Comparison of ENCODE assay signal across 8 cellular contexts in the genomic region with DNA sequence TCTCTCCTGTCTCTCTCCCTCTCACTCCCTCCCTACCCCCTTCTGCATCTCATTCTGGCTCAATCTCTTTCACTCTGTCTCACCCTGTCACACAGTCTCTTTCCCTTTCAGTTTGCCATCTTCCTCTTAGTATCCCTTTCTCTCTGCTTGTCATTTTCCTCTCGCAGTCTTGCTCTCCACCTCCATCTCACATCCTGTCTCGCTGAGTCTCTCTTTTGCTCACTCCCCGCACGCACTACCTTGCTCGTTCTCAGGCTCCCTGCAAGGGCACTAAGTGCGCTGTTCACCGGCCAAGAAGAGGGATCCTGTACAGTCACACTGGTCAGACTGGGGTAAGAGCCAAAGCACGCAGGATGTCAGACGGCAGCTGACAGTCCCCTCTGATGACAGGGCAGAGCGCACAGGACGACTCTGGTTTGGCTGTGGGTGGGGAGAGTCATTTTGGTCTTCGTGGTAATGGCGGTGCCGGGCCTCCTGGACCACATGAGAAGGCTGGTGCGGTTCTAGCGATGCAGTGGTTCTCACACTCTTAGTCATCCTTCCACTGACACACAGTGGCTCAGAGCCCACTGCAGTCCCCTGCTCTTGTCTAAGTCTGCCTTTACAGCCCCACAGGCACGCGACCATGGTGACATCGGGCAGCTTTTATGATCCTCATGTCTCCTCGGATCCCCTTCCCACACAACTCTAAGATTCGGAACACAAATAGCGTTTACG.
DNase-seq lines count a peak whose midpoint lies in the region; ATAC-seq and TF ChIP-seq lines count a peak whose summit lies in the region.

No MANE protein-coding gene starts in this region.

- POLR2A ChIA-PET in activated CD4-positive, alpha-beta T cell treated with anti-CD3 and anti-CD28 coated beads for 36 hours (lab: Charles Lee): interaction anchor here (0.6 to 1.3 kb wide), 6 partner anchors 75 to 359 kb away, joined by 3 to 4 read pairs (median 3); no protein-coding TSS in a partner anchor

- H3K36me3 Mint-ChIP-seq in activated CD4-positive, alpha-beta T cell treated with anti-CD3 and anti-CD28 coated beads for 36 hours (ENCODE audit: low read depth): peaks cover 14% of the 10 kb centered on the region

- H3K36me3 ChIP-seq in gastrocnemius medialis: no peaks in the 10 kb centered on the region

- H3K4me3 Mint-ChIP-seq in activated CD4-positive, alpha-beta T cell treated with anti-CD3 and anti-CD28 coated beads for 36 hours: peak overlapping the region; percentile 78

- in situ Hi-C loops in gastrocnemius medialis (cut with MboI; ENCODE audit: low sequenced_read_pairs in 4 of 4): no loop called here
- in situ Hi-C loops in KBM-7 (cut with MboI; ENCODE audit: low pct_unique_long_range_greater_than_20kb, low sequenced_read_pairs): no loop called here

- ATAC-seq in GM18520 (IDR thresholded peaks at IDR 0.05; ENCODE audit: unreplicated experiment) (peak; percentile 83), HG02981 (IDR thresholded peaks at IDR 0.05; ENCODE audit: unreplicated experiment) (peak; percentile 83), gastrocnemius medialis (peak; percentile 85 to 92)
- peak; percentile 89 for ATAC-seq in activated CD4-positive, alpha-beta T cell treated with anti-CD3 and anti-CD28 coated beads for 36 hours

- peaks cover 88% of the 10 kb centered on the region for H3K4me1 Mint-ChIP-seq in activated CD4-positive, alpha-beta T cell treated with anti-CD3 and anti-CD28 coated beads for 36 hours

- TF ChIP-seq POLR2A in gastrocnemius medialis (IDR thresholded peaks at IDR 0.05): peak in 1 of 2 donors; percentile 18

- CTCF ChIA-PET in activated CD4-positive, alpha-beta T cell treated with anti-CD3 and anti-CD28 coated beads for 36 hours (lab: Charles Lee): interaction anchor here (1.5 to 1.7 kb wide), 2 partner anchors 74 to 140 kb away, joined by 4 to 6 read pairs; no protein-coding TSS in a partner anchor

- no peaks in the 10 kb centered on the region for H3K27me3 ChIP-seq in gastrocnemius medialis

- H3K27ac Mint-ChIP-seq in activated CD4-positive, alpha-beta T cell treated with anti-CD3 and anti-CD28 coated beads for 36 hours: peak overlapping the region; percentile 97

- no peaks in the 10 kb centered on the region for H3K27me3 Mint-ChIP-seq in activated CD4-positive, alpha-beta T cell treated with anti-CD3 and anti-CD28 coated beads for 36 hours

- intact Hi-C loops in activated CD4-positive, alpha-beta T cell treated with anti-CD3 and anti-CD28 coated beads for 36 hours (cut with DNase I, micrococcal nuclease): loop anchor here (1.0 to 5.0 kb wide), 21 partner anchors 32 to 358 kb away; partner anchors contain the start of gene FOXP1 (in 1 of the 2)
- intact Hi-C loops in gastrocnemius medialis (cut with DNase I; ENCODE audit: low total_unique reads): no loop called here

- no peaks in the 10 kb centered on the region for H3K9me3 Mint-ChIP-seq in activated CD4-positive, alpha-beta T cell treated with anti-CD3 and anti-CD28 coated beads for 36 hours (ENCODE audit: low read depth)

- peaks cover 7 to 19% of the 10 kb centered on the region in 2 donors for H3K4me1 ChIP-seq in gastrocnemius medialis

- TF ChIP-seq CTCF in gastrocnemius medialis (IDR thresholded peaks at IDR 0.05 in 4 of 5, conservative IDR thresholded peaks at IDR 0.05 in 1 of 5): no peak

- H3K4me3 ChIP-seq in gastrocnemius medialis: peak overlapping the region; percentile 28 to 56 (median 44)

- H3K9me3 ChIP-seq in gastrocnemius medialis: no peaks in the 10 kb centered on the region

- peak overlapping the region; percentile 38 to 59 (median 50) for H3K27ac ChIP-seq in gastrocnemius medialis

- DNase-seq in activated CD4-positive, alpha-beta T cell treated with anti-CD3 and anti-CD28 coated beads for 36 hours: peak; percentile 95
- peak; percentile 31 for DNase-seq in effector CD8-positive, alpha-beta T cell (lab: John Stamatoyannopoulos, UW)
- peak; percentile 28 to 74 for DNase-seq in gastrocnemius medialis
- DNase-seq in NCI-H1694 treated with DMSO at 0.1 percent for 48 hours (lab: John Stamatoyannopoulos, UW): no peak
- no peak for DNase-seq in KBM-7
- no peak for DNase-seq in 8988T

Comparison
In these comparisons a context has a peak if more than half of its experiments do, and no peak if none do; other contexts are left out.
1. DNase-seq: peak in activated CD4-positive, alpha-beta T cell treated with anti-CD3 and anti-CD28 coated beads for 36 hours (single experiment), effector CD8-positive, alpha-beta T cell (single experiment) and gastrocnemius medialis (2 of 2); none in NCI-H1694 treated with DMSO at 0.1 percent for 48 hours (single experiment), KBM-7 (single experiment) and 8988T (single experiment).
2. Peak in every context shown above with its lines, with median percentiles within 50 percentile points of each other: ATAC-seq.